In genomic region chr11:61999141-61999975, GRCh38 we compare ENCODE assay signal across 1 cellular context.
TF ChIP-seq lines count a peak whose summit lies in the region.

No MANE protein-coding gene starts in this region.

TF ChIP-seq in HCT116, 20 proteins besides CTCF, POLR2A, EP300 and RAD21 (continued from another document):
- TF ChIP-seq SP1 (IDR thresholded peaks at IDR 0.05; ENCODE audit: low read depth) (no peak), SRF (IDR thresholded peaks at IDR 0.05; ENCODE audit: low read depth) (peak; percentile 75), MAX (IDR thresholded peaks at IDR 0.05) (no peak), EZH2phosphoT487 (IDR thresholded peaks at IDR 0.05; ENCODE audit: borderline replicate concordance) (no peak), ZNF274 (IDR thresholded peaks at IDR 0.05; ENCODE audit: low read depth, low read length) (no peak), REST (IDR thresholded peaks at IDR 0.05; ENCODE audit: low read depth) (no peak), EGR1 (IDR thresholded peaks at IDR 0.05; ENCODE audit: low read depth) (no peak), CBX3 (IDR thresholded peaks at IDR 0.05; ENCODE audit: low read depth) (peak; percentile 95)
